In genomic region chr13:111924676-111925075, GRCh38 we compare ENCODE assay signal across 27 cellular contexts.
"Had no signal": no experiment of that assay in that cellular context is flagged by ENCODE, and none has a peak within 500 bp of the region (broad histone marks: within the 10 kb centered on the region; RNA-seq: fewer than 3 reads in every experiment).

No MANE protein-coding gene starts in this region.

- H3K27ac ChIP-seq: left ventricle myocardium inferior, ovary, prostate gland, skin epidermis, transverse colon, upper lobe of left lung, vagina had no signal

- H3K27me3 ChIP-seq: ovary, transverse colon, upper lobe of left lung, vagina had no signal

- H3K4me3 Mint-ChIP-seq: naive thymus-derived CD4-positive, alpha-beta T cell; natural killer cell treated with Interleukin-12 subunit alpha and Interleukin-12 subunit beta and Interleukin-15 and Interleukin-18, amount 100 ng/mL, for 72 hours; neural crest cell; stimulated activated effector memory CD8-positive, alpha-beta T cell treated with anti-CD3 and anti-CD28 coated beads, Interleukin-12 subunit alpha, Interleukin-12 subunit beta, amount 100 ng/mL, for 72 hours; stimulated activated naive CD8-positive, alpha-beta T cell treated with anti-CD3 and anti-CD28 coated beads, Interleukin-15, amount 100 ng/mL, for 72 hours had no signal

- H3K4me3 ChIP-seq: left ventricle myocardium inferior, lung, mucosa of descending colon, ovary, prostate gland, skin epidermis, transverse colon, upper lobe of left lung, vagina had no signal

- DNase-seq: hippocampal formation; kidney; left colon; left ventricle myocardium inferior; mesendoderm; midbrain; mucosa of descending colon; naive thymus-derived CD4-positive, alpha-beta T cell; retina; right cardiac atrium; stimulated activated CD4-positive, alpha-beta T cell treated with anti-CD3 and anti-CD28 coated beads, Interleukin-12 subunit alpha, Interleukin-12 subunit beta, amount 100 ng/mL, for 4 hours; stimulated activated CD4-positive, alpha-beta T cell treated with anti-CD3 and anti-CD28 coated beads, Interleukin-15, amount 100 ng/mL, for 24 hours; stimulated activated CD4-positive, alpha-beta T cell treated with anti-CD3 and anti-CD28 coated beads, Interleukin-4, amount 100 ng/mL, for 24 hours; stimulated activated naive CD4-positive, alpha-beta T cell treated with Interleukin-2 at 50 U/mL for 16 hours; stimulated activated naive CD8-positive, alpha-beta T cell treated with anti-CD3 and anti-CD28 coated beads, Interleukin-15, amount 100 ng/mL, for 72 hours; substantia nigra; transverse colon; upper lobe of left lung had no signal

- H3K4me1 Mint-ChIP-seq: naive thymus-derived CD4-positive, alpha-beta T cell; stimulated activated effector memory CD8-positive, alpha-beta T cell treated with anti-CD3 and anti-CD28 coated beads, Interleukin-12 subunit alpha, Interleukin-12 subunit beta, amount 100 ng/mL, for 72 hours; stimulated activated naive CD8-positive, alpha-beta T cell treated with anti-CD3 and anti-CD28 coated beads, Interleukin-15, amount 100 ng/mL, for 72 hours had no signal

- H3K9me3 ChIP-seq: left ventricle myocardium inferior, mucosa of descending colon, ovary, prostate gland, transverse colon, upper lobe of left lung, vagina had no signal

- ATAC-seq: left colon; mucosa of descending colon; naive thymus-derived CD4-positive, alpha-beta T cell; right cardiac atrium; sciatic nerve; stimulated activated effector memory CD8-positive, alpha-beta T cell treated with anti-CD3 and anti-CD28 coated beads, Interleukin-12 subunit alpha, Interleukin-12 subunit beta, amount 100 ng/mL, for 72 hours; stimulated activated naive CD8-positive, alpha-beta T cell treated with anti-CD3 and anti-CD28 coated beads, Interleukin-15, amount 100 ng/mL, for 72 hours had no signal

- H3K9me3 Mint-ChIP-seq: natural killer cell treated with Interleukin-12 subunit alpha and Interleukin-12 subunit beta and Interleukin-15 and Interleukin-18, amount 100 ng/mL, for 72 hours; neural crest cell; stimulated activated effector memory CD8-positive, alpha-beta T cell treated with anti-CD3 and anti-CD28 coated beads, Interleukin-12 subunit alpha, Interleukin-12 subunit beta, amount 100 ng/mL, for 72 hours; stimulated activated naive CD8-positive, alpha-beta T cell treated with anti-CD3 and anti-CD28 coated beads, Interleukin-15, amount 100 ng/mL, for 72 hours had no signal

- H3K36me3 ChIP-seq: left ventricle myocardium inferior, ovary, prostate gland, transverse colon, upper lobe of left lung, vagina had no signal

- H3K36me3 Mint-ChIP-seq: naive thymus-derived CD4-positive, alpha-beta T cell; natural killer cell treated with Interleukin-12 subunit alpha and Interleukin-12 subunit beta and Interleukin-15 and Interleukin-18, amount 100 ng/mL, for 72 hours; stimulated activated effector memory CD8-positive, alpha-beta T cell treated with anti-CD3 and anti-CD28 coated beads, Interleukin-12 subunit alpha, Interleukin-12 subunit beta, amount 100 ng/mL, for 72 hours had no signal

- H3K27ac Mint-ChIP-seq: naive thymus-derived CD4-positive, alpha-beta T cell; natural killer cell treated with Interleukin-12 subunit alpha and Interleukin-12 subunit beta and Interleukin-15 and Interleukin-18, amount 100 ng/mL, for 72 hours; stimulated activated effector memory CD8-positive, alpha-beta T cell treated with anti-CD3 and anti-CD28 coated beads, Interleukin-12 subunit alpha, Interleukin-12 subunit beta, amount 100 ng/mL, for 72 hours; stimulated activated naive CD8-positive, alpha-beta T cell treated with anti-CD3 and anti-CD28 coated beads, Interleukin-15, amount 100 ng/mL, for 72 hours had no signal
